Comparison of ENCODE assay signal across 8 cellular contexts in the genomic region with DNA sequence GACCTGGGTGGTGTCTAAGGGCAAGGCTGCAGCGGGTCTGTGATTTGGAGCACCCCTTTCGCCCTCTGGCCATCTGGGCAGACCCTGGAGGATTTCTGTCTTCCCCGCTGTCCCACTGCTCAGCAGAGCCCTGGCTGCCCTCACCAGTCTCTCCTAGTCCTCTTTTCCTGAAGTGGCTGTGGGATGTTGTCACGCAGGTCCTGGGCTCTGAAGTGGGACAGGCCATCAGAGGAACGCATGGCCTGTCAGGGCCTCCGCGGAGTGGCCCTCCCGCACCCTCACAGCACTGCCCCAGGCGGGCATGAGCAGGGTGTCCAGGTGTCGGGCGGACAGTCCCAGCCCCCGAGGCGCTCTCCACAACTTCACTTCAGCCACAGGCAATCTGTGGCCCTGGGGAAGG. TPM values are rescaled to one million over a fixed set of nuclear protein-coding genes. Genes with fewer than 3 reads are reported as not detected.
DNase-seq lines count a peak whose midpoint lies in the region; ATAC-seq and TF ChIP-seq lines count a peak whose summit lies in the region.

No MANE protein-coding gene starts in this region.

- H3K36me3 ChIP-seq in GM06990 (ENCODE audit: control insufficient read depth, insufficient read depth, low read length) (peaks cover 5% of the 10 kb centered on the region), NT2/D1 (ENCODE audit: insufficient read depth, insufficient read length, low read length) (peaks cover 25% of the 10 kb centered on the region)

- no peak for ATAC-seq in GM19395 (IDR thresholded peaks at IDR 0.05; ENCODE audit: unreplicated experiment)
- ATAC-seq in GM18870 (IDR thresholded peaks at IDR 0.05; ENCODE audit: unreplicated experiment) = no peak

- H3K27me3 Mint-ChIP-seq in endothelial cell (ENCODE audit: unreplicated experiment) = peaks cover 44% of the 10 kb centered on the region

- H3K4me3 Mint-ChIP-seq in endothelial cell (ENCODE audit: unreplicated experiment) = peak overlapping the region; percentile 83

- H3K36me3 Mint-ChIP-seq in endothelial cell (ENCODE audit: low read depth, unreplicated experiment) = peaks cover 22% of the 10 kb centered on the region

- H3K27me3 ChIP-seq in GM06990 (replicated peaks; ENCODE audit: control insufficient read depth, insufficient read depth, low read length) (no peaks in the 10 kb centered on the region), NT2/D1 (ENCODE audit: insufficient read depth, insufficient read length) (peaks cover 20% of the 10 kb centered on the region)

- H3K4me3 ChIP-seq in GM06990 (replicated peaks; ENCODE audit: low read depth, low read length) (peak overlapping the region; percentile 69), NT2/D1 (ENCODE audit: insufficient read length, low read depth) (peak overlapping the region; percentile 57)

- peak overlapping the region; percentile 78 for H3K9ac ChIP-seq in NT2/D1 (ENCODE audit: insufficient read length, low read depth)

- intact Hi-C loops in posterior vena cava (cut with DNase I) = no loop called here

- DNase-seq in GM06990 (ENCODE audit: extremely low read depth, insufficient read length) (no peak), NT2/D1 (ENCODE audit: low read depth, low spot score) (no peak), endothelial cell (ENCODE audit: low spot score) (no peak), posterior vena cava (ENCODE audit: low spot score) (peak; percentile 77), NCI-H510A treated with DMSO at 0.1 percent for 48 hours (lab: John Stamatoyannopoulos, UW) (no peak), NCI-H128 (lab: John Stamatoyannopoulos, UW; ENCODE audit: unreplicated experiment) (no peak)

- TF ChIP-seq CTCF in GM06990 (IDR thresholded peaks at IDR 0.05; ENCODE audit: insufficient read depth, low read length, poor library complexity, severe bottlenecking) (no peak), endothelial cell (IDR thresholded peaks at IDR 0.05; ENCODE audit: unreplicated experiment) (no peak)

- H3K4me1 Mint-ChIP-seq in endothelial cell (ENCODE audit: unreplicated experiment) = peaks cover 66% of the 10 kb centered on the region

- H3K4me1 ChIP-seq in NT2/D1 (ENCODE audit: insufficient read depth, insufficient read length) = peaks cover 17% of the 10 kb centered on the region

- H3K27ac Mint-ChIP-seq in endothelial cell (ENCODE audit: unreplicated experiment) = no peak overlapping the region

- H3K9me3 ChIP-seq in NT2/D1 (ENCODE audit: insufficient read depth, low read length) = peaks cover 13% of the 10 kb centered on the region

- H3K9me3 Mint-ChIP-seq in endothelial cell (ENCODE audit: unreplicated experiment) = peaks cover 3% of the 10 kb centered on the region

RNA-seq across cellular contexts. Expression of gene TMEM185B, which starts 1.1 kb away (rescaled TPM):
- 38.4 TPM for total RNA-seq in endothelial cell (ENCODE audit: unreplicated experiment)
- 10 to 100 TPM; 16.0 to 22.7 TPM for total RNA-seq in posterior vena cava

RNA-seq across cellular contexts. Expression of gene RALB, which starts 28.4 kb away (rescaled TPM):
- total RNA-seq in endothelial cell (ENCODE audit: unreplicated experiment) (367 TPM), posterior vena cava (10 to 100 TPM; 42.5 to 55.0 TPM)
